ENCODE assay signal across 1 cellular context in the genomic region with DNA sequence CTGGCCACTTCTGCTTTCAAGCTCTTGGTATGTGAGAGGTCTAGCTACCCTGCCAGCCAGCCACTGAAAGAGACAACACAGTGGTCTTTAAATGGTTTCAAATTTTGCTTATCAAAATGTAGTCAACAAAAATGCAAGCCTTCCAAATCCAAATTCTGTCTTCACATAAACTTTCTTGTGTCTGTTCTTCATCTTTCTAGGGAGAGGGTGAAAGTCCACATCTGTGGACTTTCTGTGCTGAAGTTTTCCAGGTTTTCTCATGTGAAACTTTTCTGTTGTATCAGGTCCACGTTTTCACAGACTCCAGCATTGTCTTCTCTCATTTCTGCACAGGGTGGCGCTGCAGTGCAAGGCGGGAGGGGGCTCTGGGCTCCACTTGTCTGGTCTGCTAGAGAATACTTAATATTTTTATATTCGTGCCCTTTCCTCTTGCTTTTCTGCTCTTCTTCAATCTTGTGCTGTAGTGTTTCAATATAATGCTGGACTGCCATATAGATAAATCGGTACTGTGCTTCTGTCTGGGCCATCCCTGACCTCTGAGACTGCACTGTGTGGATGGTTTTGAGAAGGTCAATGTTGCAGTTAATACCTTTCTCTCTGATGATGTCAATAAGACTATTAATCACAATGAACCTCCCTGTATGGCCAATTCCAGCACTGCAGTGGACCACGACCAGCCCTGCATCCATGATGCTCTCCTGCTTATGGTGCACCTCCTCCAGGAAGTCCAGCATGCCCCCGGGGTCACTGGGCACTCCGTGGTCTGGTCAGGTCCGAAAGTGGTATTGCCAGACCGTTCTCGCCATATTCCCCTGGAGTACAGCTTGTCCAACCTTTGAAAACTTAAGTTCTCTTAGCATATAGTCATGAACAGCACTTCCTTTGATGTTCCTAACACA.
TF ChIP-seq lines count a peak whose summit lies in the region.

No MANE protein-coding gene starts in this region.

TF ChIP-seq in HepG2, 621 proteins besides CTCF, POLR2A, EP300 and RAD21 (continued from another document and continues in another):
- TF ChIP-seq, protein P1, sequence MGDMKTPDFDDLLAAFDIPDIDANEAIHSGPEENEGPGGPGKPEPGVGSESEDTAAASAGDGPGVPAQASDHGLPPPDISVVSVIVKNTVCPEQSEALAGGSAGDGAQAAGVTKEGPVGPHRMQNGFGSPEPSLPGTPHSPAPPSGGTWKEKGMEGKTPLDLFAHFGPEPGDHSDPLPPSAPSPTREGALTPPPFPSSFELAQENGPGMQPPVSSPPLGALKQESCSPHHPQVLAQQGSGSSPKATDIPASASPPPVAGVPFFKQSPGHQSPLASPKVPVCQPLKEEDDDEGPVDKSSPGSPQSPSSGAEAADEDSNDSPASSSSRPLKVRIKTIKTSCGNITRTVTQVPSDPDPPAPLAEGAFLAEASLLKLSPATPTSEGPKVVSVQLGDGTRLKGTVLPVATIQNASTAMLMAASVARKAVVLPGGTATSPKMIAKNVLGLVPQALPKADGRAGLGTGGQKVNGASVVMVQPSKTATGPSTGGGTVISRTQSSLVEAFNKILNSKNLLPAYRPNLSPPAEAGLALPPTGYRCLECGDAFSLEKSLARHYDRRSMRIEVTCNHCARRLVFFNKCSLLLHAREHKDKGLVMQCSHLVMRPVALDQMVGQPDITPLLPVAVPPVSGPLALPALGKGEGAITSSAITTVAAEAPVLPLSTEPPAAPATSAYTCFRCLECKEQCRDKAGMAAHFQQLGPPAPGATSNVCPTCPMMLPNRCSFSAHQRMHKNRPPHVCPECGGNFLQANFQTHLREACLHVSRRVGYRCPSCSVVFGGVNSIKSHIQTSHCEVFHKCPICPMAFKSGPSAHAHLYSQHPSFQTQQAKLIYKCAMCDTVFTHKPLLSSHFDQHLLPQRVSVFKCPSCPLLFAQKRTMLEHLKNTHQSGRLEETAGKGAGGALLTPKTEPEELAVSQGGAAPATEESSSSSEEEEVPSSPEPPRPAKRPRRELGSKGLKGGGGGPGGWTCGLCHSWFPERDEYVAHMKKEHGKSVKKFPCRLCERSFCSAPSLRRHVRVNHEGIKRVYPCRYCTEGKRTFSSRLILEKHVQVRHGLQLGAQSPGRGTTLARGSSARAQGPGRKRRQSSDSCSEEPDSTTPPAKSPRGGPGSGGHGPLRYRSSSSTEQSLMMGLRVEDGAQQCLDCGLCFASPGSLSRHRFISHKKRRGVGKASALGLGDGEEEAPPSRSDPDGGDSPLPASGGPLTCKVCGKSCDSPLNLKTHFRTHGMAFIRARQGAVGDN (CRISPR knock-in tag; IDR thresholded peaks at IDR 0.05): peak; percentile 49
- TF ChIP-seq ZKSCAN8 (CRISPR knock-in tag; IDR thresholded peaks at IDR 0.05; ENCODE audit: borderline replicate concordance) (no peak), ZNF512B (CRISPR knock-in tag; IDR thresholded peaks at IDR 0.05; ENCODE audit: borderline replicate concordance) (0 out of 2 replicates have a peak, but pooled peaks have one; percentile 50), ZNF792 (CRISPR knock-in tag; IDR thresholded peaks at IDR 0.05) (no peak), SP5 (CRISPR knock-in tag; IDR thresholded peaks at IDR 0.05; ENCODE audit: borderline replicate concordance, low read depth) (no peak), ZNF225 (CRISPR knock-in tag; IDR thresholded peaks at IDR 0.05) (0 out of 2 replicates have a peak, but pooled peaks have one; percentile 40), PHF5A (CRISPR knock-in tag; IDR thresholded peaks at IDR 0.05; ENCODE audit: low read depth, unreplicated experiment) (peak; percentile 62), ZNF878 (CRISPR knock-in tag; IDR thresholded peaks at IDR 0.05) (no peak), CEBPG (CRISPR knock-in tag; IDR thresholded peaks at IDR 0.05) (peak; percentile 22; the same call in 1 of the 2 replicates), ZNF629 (CRISPR knock-in tag; conservative IDR thresholded peaks at IDR 0.05) (no peak), CSRNP2 (CRISPR knock-in tag; conservative IDR thresholded peaks at IDR 0.05; ENCODE audit: low read depth) (no peak), RFXANK (CRISPR knock-in tag; IDR thresholded peaks at IDR 0.05) (no peak), MIXL1 (CRISPR knock-in tag; IDR thresholded peaks at IDR 0.05) (peak; percentile 62; the same call in 1 of the 2 replicates), MAZ (IDR thresholded peaks at IDR 0.05; ENCODE audit: borderline replicate concordance, low read depth, low read length) (peak; percentile 74), MAZ (CRISPR knock-in tag; IDR thresholded peaks at IDR 0.05; ENCODE audit: low read depth) (no peak), ZNF367 (CRISPR knock-in tag; IDR thresholded peaks at IDR 0.05; ENCODE audit: borderline replicate concordance) (no peak), CBX1 (IDR thresholded peaks at IDR 0.05; ENCODE audit: low read depth) (peak; percentile 41), TFE3 (CRISPR knock-in tag; IDR thresholded peaks at IDR 0.05) (peak; percentile 54; the same call in 1 of the 2 replicates), SAFB2 (CRISPR knock-in tag; IDR thresholded peaks at IDR 0.05; ENCODE audit: borderline replicate concordance, low read depth) (peak; percentile 76; the same call in 1 of the 2 replicates), ISX (CRISPR knock-in tag; conservative IDR thresholded peaks at IDR 0.05) (no peak), ZNF670 (CRISPR knock-in tag; IDR thresholded peaks at IDR 0.05; ENCODE audit: borderline replicate concordance) (0 out of 2 replicates have a peak, but pooled peaks have one; percentile 66), ZNF318 (CRISPR knock-in tag; IDR thresholded peaks at IDR 0.05) (no peak), RNF2 (conservative IDR thresholded peaks at IDR 0.05; ENCODE audit: low read depth) (no peak), FOXK1 (CRISPR knock-in tag; IDR thresholded peaks at IDR 0.05; ENCODE audit: borderline replicate concordance, low read depth) (no peak), ZNF354B (CRISPR knock-in tag; IDR thresholded peaks at IDR 0.05) (no peak), ZC3H13 (CRISPR knock-in tag; IDR thresholded peaks at IDR 0.05) (no peak), ZNF124 (CRISPR knock-in tag; IDR thresholded peaks at IDR 0.05) (0 out of 2 replicates have a peak, but pooled peaks have one; percentile 41), NONO (IDR thresholded peaks at IDR 0.05) (no peak), NONO (CRISPR knock-in tag; conservative IDR thresholded peaks at IDR 0.05) (no peak), ZNF274 (CRISPR knock-in tag; IDR thresholded peaks at IDR 0.05) (no peak), FOXJ3 (CRISPR knock-in tag; IDR thresholded peaks at IDR 0.05; ENCODE audit: borderline replicate concordance) (peak; percentile 31; the same call in 1 of the 2 replicates)
- TF ChIP-seq, protein P2, sequence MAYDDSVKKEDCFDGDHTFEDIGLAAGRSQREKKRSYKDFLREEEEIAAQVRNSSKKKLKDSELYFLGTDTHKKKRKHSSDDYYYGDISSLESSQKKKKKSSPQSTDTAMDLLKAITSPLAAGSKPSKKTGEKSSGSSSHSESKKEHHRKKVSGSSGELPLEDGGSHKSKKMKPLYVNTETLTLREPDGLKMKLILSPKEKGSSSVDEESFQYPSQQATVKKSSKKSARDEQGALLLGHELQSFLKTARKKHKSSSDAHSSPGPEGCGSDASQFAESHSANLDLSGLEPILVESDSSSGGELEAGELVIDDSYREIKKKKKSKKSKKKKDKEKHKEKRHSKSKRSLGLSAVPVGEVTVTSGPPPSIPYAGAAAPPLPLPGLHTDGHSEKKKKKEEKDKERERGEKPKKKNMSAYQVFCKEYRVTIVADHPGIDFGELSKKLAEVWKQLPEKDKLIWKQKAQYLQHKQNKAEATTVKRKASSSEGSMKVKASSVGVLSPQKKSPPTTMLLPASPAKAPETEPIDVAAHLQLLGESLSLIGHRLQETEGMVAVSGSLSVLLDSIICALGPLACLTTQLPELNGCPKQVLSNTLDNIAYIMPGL (CRISPR knock-in tag; IDR thresholded peaks at IDR 0.05; ENCODE audit: borderline replicate concordance in 1 of 2, low read depth in 1 of 2): peak in 1 of 2 experiments; percentile 40; a peak in 1 of 4 replicates
- TF ChIP-seq, protein P3, sequence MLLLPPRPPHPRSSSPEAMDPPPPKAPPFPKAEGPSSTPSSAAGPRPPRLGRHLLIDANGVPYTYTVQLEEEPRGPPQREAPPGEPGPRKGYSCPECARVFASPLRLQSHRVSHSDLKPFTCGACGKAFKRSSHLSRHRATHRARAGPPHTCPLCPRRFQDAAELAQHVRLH (CRISPR knock-in tag; IDR thresholded peaks at IDR 0.05; ENCODE audit: borderline replicate concordance, low read depth): peak; percentile 77; the same call in 1 of the 2 replicates
